ENCODE assay signal across 10 cellular contexts in the genomic region with DNA sequence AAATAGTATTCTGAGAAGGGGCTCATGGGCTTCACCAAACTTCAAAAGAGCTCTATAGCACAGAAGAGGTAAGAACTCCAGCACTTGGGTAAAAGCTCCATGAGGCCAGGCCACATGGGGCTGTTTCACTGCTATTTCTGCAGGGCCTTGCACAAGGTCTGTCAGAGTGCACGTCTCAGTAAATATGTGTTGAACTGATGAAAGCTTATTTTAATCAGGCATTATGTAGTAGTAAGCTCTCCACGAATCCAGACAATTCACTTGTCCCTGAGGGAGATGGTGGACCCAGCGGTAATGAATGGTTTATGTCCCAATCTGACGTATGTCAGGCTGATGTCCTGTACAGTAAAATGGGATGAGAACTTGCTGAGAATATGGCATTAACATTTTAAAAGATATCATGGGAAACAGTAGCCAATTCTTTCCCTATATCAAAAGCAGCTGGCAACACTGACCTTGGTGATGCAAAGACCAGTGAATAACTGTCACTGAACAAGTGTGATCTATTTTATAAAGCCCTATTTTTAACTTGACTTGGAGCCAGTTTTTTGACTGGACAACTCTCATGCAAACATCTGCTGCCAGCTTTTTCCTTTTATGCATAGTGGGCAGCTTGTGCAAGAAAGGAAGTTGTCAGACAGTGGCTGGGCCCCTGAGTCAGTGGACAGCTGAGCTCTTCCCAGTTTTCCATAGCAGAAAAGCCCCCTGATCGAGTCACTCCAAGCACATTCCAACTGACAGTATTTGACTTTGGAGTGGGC.
A peak's percentile ranks its signal among the peaks of the same experiment; 100 is the strongest.
DNase-seq lines count a peak whose midpoint lies in the region; ATAC-seq and TF ChIP-seq lines count a peak whose summit lies in the region.
"Had no signal": no experiment of that assay in that cellular context is flagged by ENCODE, and none has a peak within 500 bp of the region (broad histone marks: within the 10 kb centered on the region; RNA-seq: fewer than 3 reads in every experiment).

No MANE protein-coding gene starts in this region.

- H3K9me3 ChIP-seq in heart right ventricle (no peaks in the 10 kb centered on the region), spleen (no peaks in the 10 kb centered on the region)

- H3K27me3 ChIP-seq in GM23338 (ENCODE audit: insufficient read depth): no peaks in the 10 kb centered on the region
- no peaks in the 10 kb centered on the region for H3K27me3 ChIP-seq in heart right ventricle
- no peaks in the 10 kb centered on the region for H3K27me3 ChIP-seq in spleen (replicated peaks in 1 of 7)

- ATAC-seq in GM23338 (no peak), heart right ventricle (peak; percentile 80 to 93 (median 86)), HG02981 (IDR thresholded peaks at IDR 0.05; ENCODE audit: unreplicated experiment) (no peak), GM19023 (IDR thresholded peaks at IDR 0.05; ENCODE audit: unreplicated experiment) (no peak)

- no peaks in the 10 kb centered on the region for H3K79me2 ChIP-seq in GM23338 (replicated peaks; ENCODE audit: insufficient read depth)

- no peak for TF ChIP-seq CTCF in GM23338 (conservative IDR thresholded peaks at IDR 0.05; ENCODE audit: low read depth in 2 of 2)
- no peak for TF ChIP-seq CTCF in heart right ventricle (IDR thresholded peaks at IDR 0.05)
- TF ChIP-seq CTCF in spleen (IDR thresholded peaks at IDR 0.05 in 8 of 11, conservative IDR thresholded peaks at IDR 0.05 in 3 of 11): no peak

- no peak for TF ChIP-seq POLR2A in spleen (IDR thresholded peaks at IDR 0.05)

- intact Hi-C loops in heart right ventricle (cut with DNase I): no loop called here
- intact Hi-C loops in spleen (cut with DNase I; ENCODE audit: low total_unique reads): no loop called here

- no peaks in the 10 kb centered on the region for H3F3A ChIP-seq in GM23338 (replicated peaks; ENCODE audit: low read depth)

- H3K27ac ChIP-seq in GM23338 (ENCODE audit: low read depth): no peak overlapping the region
- peak overlapping the region; percentile 17 to 88 (median 74) for H3K27ac ChIP-seq in heart right ventricle
- H3K27ac ChIP-seq in spleen: peak overlapping the region in 5 of 8 donors; percentile 41 to 62 (median 59)

- H3K4me3 ChIP-seq in GM23338: no peak overlapping the region
- H3K4me3 ChIP-seq in heart right ventricle: no peak overlapping the region
- H3K4me3 ChIP-seq in spleen: no peak overlapping the region

- peaks cover 10% of the 10 kb centered on the region for H3K36me3 Mint-ChIP-seq in GM23338 (ENCODE audit: low read depth)
- H3K36me3 Mint-ChIP-seq: activated naive CD8-positive, alpha-beta T cell; WTC11 had no signal

- H3K9me3 Mint-ChIP-seq in GM23338: no peaks in the 10 kb centered on the region; the same call in 2 of the 3 replicates

- 30 to 39% methylated on average over 5 of the region's 5 CpGs for WGBS in heart right ventricle, 2 donors
- WGBS in spleen, 5 donors: 50 to 64% (median 59%) methylated on average over 5 of the region's 5 CpGs

- no peaks in the 10 kb centered on the region; the same call in none of the 2 replicates for H3K9me2 ChIP-seq in GM23338 (ENCODE audit: insufficient read depth)

- peaks cover 2% of the 10 kb centered on the region for H3K27me3 Mint-ChIP-seq in GM23338 (ENCODE audit: insufficient read depth, low read depth, poor library complexity)

- peaks cover 23% of the 10 kb centered on the region for H3K4me1 ChIP-seq in GM23338 (ENCODE audit: insufficient read depth)
- peaks cover 3 to 37% (median 15%) of the 10 kb centered on the region in 9 donors for H3K4me1 ChIP-seq in heart right ventricle
- H3K4me1 ChIP-seq in spleen: peaks cover 0 to 16% (median 0%) of the 10 kb centered on the region in 6 donors

- peaks cover 13% of the 10 kb centered on the region for H3K4me1 Mint-ChIP-seq in GM23338

- peak overlapping the region; percentile 47; the same call in 1 of the 2 replicates for H3K4me2 ChIP-seq in GM23338

- no peak overlapping the region for H2AFZ ChIP-seq in GM23338

- H3K4me3 Mint-ChIP-seq in GM23338: no peak overlapping the region
- H3K4me3 Mint-ChIP-seq: activated naive CD8-positive, alpha-beta T cell; WTC11 had no signal

- H3K36me3 ChIP-seq in GM23338 (ENCODE audit: insufficient read depth): no peaks in the 10 kb centered on the region
- no peaks in the 10 kb centered on the region for H3K36me3 ChIP-seq in heart right ventricle
- no peaks in the 10 kb centered on the region for H3K36me3 ChIP-seq in spleen

- no peak overlapping the region for H3K27ac Mint-ChIP-seq in GM23338
- H3K27ac Mint-ChIP-seq: activated naive CD8-positive, alpha-beta T cell; WTC11 had no signal

- no peak for DNase-seq in GM23338 (ENCODE audit: low spot score)
- peak; percentile 75 for DNase-seq in amniotic epithelial cell (ENCODE audit: low read depth)
- DNase-seq in heart right ventricle: peak; percentile 17 to 44
- DNase-seq in spleen: no peak
- DNase-seq in putamen (ENCODE audit: low spot score): no peak
- DNase-seq in activated effector memory CD4-positive, alpha-beta T cell treated with anti-CD3 and anti-CD28 coated beads, Interleukin-2, amount 50 U/mL, for 16 hours: no peak

- H4K20me1 ChIP-seq in GM23338 (replicated peaks; ENCODE audit: insufficient read depth): no peaks in the 10 kb centered on the region

TF ChIP-seq in GM23338, 12 proteins besides CTCF, POLR2A, EP300 and RAD21 (continues in another document):
- no peak for TF ChIP-seq NANOG (IDR thresholded peaks at IDR 0.05; ENCODE audit: borderline replicate concordance)
- TF ChIP-seq ZNF114 (CRISPR knock-in tag; IDR thresholded peaks at IDR 0.05): no peak
- TF ChIP-seq CREB1 (CRISPR knock-in tag; IDR thresholded peaks at IDR 0.05; ENCODE audit: low read depth): no peak
- TF ChIP-seq, protein P1, sequence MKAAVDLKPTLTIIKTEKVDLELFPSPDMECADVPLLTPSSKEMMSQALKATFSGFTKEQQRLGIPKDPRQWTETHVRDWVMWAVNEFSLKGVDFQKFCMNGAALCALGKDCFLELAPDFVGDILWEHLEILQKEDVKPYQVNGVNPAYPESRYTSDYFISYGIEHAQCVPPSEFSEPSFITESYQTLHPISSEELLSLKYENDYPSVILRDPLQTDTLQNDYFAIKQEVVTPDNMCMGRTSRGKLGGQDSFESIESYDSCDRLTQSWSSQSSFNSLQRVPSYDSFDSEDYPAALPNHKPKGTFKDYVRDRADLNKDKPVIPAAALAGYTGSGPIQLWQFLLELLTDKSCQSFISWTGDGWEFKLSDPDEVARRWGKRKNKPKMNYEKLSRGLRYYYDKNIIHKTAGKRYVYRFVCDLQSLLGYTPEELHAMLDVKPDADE (IDR thresholded peaks at IDR 0.05): no peak
- TF ChIP-seq EZH2 (IDR thresholded peaks at IDR 0.05; ENCODE audit: low read depth, unreplicated experiment): no peak
- TF ChIP-seq, protein P2, sequence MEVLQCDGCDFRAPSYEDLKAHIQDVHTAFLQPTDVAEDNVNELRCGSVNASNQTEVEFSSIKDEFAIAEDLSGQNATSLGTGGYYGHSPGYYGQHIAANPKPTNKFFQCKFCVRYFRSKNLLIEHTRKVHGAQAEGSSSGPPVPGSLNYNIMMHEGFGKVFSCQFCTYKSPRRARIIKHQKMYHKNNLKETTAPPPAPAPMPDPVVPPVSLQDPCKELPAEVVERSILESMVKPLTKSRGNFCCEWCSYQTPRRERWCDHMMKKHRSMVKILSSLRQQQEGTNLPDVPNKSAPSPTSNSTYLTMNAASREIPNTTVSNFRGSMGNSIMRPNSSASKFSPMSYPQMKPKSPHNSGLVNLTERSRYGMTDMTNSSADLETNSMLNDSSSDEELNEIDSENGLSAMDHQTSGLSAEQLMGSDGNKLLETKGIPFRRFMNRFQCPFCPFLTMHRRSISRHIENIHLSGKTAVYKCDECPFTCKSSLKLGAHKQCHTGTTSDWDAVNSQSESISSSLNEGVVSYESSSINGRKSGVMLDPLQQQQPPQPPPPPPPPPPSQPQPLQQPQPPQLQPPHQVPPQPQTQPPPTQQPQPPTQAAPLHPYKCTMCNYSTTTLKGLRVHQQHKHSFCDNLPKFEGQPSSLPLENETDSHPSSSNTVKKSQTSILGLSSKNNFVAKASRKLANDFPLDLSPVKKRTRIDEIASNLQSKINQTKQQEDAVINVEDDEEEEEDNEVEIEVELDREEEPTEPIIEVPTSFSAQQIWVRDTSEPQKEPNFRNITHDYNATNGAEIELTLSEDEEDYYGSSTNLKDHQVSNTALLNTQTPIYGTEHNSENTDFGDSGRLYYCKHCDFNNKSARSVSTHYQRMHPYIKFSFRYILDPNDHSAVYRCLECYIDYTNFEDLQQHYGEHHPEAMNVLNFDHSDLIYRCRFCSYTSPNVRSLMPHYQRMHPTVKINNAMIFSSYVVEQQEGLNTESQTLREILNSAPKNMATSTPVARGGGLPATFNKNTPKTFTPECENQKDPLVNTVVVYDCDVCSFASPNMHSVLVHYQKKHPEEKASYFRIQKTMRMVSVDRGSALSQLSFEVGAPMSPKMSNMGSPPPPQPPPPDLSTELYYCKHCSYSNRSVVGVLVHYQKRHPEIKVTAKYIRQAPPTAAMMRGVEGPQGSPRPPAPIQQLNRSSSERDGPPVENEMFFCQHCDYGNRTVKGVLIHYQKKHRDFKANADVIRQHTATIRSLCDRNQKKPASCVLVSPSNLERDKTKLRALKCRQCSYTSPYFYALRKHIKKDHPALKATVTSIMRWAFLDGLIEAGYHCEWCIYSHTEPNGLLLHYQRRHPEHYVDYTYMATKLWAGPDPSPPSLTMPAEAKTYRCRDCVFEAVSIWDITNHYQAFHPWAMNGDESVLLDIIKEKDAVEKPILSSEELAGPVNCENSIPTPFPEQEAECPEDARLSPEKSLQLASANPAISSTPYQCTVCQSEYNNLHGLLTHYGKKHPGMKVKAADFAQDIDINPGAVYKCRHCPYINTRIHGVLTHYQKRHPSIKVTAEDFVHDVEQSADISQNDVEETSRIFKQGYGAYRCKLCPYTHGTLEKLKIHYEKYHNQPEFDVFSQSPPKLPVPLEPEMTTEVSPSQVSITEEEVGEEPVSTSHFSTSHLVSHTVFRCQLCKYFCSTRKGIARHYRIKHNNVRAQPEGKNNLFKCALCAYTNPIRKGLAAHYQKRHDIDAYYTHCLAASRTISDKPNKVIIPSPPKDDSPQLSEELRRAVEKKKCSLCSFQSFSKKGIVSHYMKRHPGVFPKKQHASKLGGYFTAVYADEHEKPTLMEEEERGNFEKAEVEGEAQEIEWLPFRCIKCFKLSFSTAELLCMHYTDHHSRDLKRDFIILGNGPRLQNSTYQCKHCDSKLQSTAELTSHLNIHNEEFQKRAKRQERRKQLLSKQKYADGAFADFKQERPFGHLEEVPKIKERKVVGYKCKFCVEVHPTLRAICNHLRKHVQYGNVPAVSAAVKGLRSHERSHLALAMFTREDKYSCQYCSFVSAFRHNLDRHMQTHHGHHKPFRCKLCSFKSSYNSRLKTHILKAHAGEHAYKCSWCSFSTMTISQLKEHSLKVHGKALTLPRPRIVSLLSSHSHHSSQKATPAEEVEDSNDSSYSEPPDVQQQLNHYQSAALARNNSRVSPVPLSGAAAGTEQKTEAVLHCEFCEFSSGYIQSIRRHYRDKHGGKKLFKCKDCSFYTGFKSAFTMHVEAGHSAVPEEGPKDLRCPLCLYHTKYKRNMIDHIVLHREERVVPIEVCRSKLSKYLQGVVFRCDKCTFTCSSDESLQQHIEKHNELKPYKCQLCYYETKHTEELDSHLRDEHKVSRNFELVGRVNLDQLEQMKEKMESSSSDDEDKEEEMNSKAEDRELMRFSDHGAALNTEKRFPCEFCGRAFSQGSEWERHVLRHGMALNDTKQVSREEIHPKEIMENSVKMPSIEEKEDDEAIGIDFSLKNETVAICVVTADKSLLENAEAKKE (CRISPR knock-in tag; IDR thresholded peaks at IDR 0.05): no peak
- no peak for TF ChIP-seq JUNB (IDR thresholded peaks at IDR 0.05; ENCODE audit: unreplicated experiment)

Comparison
In these comparisons a context has a peak if more than half of its experiments do, and no peak if none do; other contexts are left out.
1. ATAC-seq: peak in heart right ventricle (8 of 8); none in GM23338 (single experiment), HG02981 (single experiment) and GM19023 (single experiment).
2. DNase-seq: peak in amniotic epithelial cell (single experiment) and heart right ventricle (2 of 2); none in GM23338 (single experiment), spleen (single experiment), putamen (single experiment) and activated effector memory CD4-positive, alpha-beta T cell treated with anti-CD3 and anti-CD28 coated beads, Interleukin-2, amount 50 U/mL, for 16 hours (single experiment).